Comparison of ENCODE assay signal across 8 cellular contexts in the genomic region with DNA sequence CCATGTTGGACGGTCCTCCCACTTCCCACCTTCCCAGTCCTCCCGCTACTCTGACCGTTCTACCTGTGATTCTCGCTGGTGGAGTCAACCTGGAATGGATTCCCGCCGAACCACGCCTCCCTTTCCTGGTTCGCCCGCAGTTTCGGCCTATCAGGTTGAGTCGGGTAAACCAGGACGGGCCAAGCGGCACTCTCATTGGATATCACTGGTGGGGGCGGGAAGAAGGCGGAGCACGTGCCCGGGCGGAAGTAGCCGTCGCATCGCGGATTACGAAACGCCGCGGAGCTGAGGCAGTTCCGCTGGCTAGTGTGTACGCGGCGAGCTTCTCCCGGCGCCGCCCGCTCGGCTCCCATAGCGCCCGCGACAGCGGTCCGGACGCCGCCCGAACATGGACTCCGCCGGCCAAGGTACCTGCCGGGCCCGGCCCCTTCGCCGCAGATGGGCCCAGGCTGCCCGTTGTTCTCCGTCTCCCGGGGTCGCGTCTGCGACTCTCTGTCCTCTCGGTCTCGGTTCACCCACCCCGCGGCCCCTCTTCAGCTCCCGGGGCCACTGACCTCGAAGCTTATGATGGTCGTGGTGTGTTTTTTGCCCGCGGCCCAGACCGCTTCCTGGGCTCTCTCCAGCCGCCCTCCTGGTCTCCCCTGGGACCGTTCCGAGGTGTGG. TPM values are rescaled to one million over a fixed set of nuclear protein-coding genes. Genes with fewer than 3 reads are reported as not detected.
DNase-seq lines count a peak whose midpoint lies in the region; ATAC-seq and TF ChIP-seq lines count a peak whose summit lies in the region.

A gene (plus strand): TSS at position 293 of the 663 bp plus-strand sequence. CDS start 96 bp downstream, at position 389.

- H3K27me3 ChIP-seq in rectal smooth muscle tissue (ENCODE audit: control insufficient read depth, insufficient read depth, low read length) (no peaks in the 10 kb centered on the region), aorta (ENCODE audit: control insufficient read depth in 1 of 2, insufficient read depth in 2 of 2, low read length in 1 of 2) (no peaks in the 10 kb centered on the region)

- H3K27ac ChIP-seq in rectal smooth muscle tissue (ENCODE audit: low read depth, low read length) (peak within 1 kb of the TSS; percentile 90), aorta (ENCODE audit: low read depth in 1 of 2, low read length in 2 of 2) (peak within 1 kb of the TSS; percentile 11 to 53)

- peaks cover 7% of the 10 kb centered on the region for H3K36me3 ChIP-seq in rectal smooth muscle tissue (ENCODE audit: control insufficient read depth, insufficient read depth, low read length)
- H3K36me3 ChIP-seq in aorta (ENCODE audit: control insufficient read depth in 1 of 2, insufficient read depth in 2 of 2, low read length in 1 of 2), result peaks cover 0 to 6% of the 10 kb centered on the region in 2 donors

- ATAC-seq in GM18505 (IDR thresholded peaks at IDR 0.05; ENCODE audit: unreplicated experiment), result peak; percentile 67
- ATAC-seq in HG02973 (IDR thresholded peaks at IDR 0.05; ENCODE audit: unreplicated experiment), result peak; percentile 68
- peak; percentile 95 for ATAC-seq in aorta (ENCODE audit: low FRiP score)

- in situ Hi-C loops in astrocyte of the cerebellum (cut with HindIII; ENCODE audit: low sequenced_read_pairs), result no loop called here

- peak; percentile 94 for TF ChIP-seq POLR2A in GM18505 (IDR thresholded peaks at IDR 0.05; ENCODE audit: borderline replicate concordance, extremely low read depth, insufficient read depth, insufficient read length)

- TF ChIP-seq CTCF in astrocyte of the cerebellum (IDR thresholded peaks at IDR 0.05; ENCODE audit: low read depth, low read length, missing control alignments), result no peak

- peak; percentile 96 for DNase-seq in NCI-H2029 treated with DMSO at 0.1 percent for 48 hours (lab: John Stamatoyannopoulos, UW)
- DNase-seq in T-helper 9 cell, result peak; percentile 96
- peak; percentile 96 for DNase-seq in astrocyte of the cerebellum (ENCODE audit: low read depth)
- peak; percentile 99 for DNase-seq in hepatic stellate cell (ENCODE audit: low spot score)
- DNase-seq in aorta, result peak; percentile 99

- H3K4me1 ChIP-seq in rectal smooth muscle tissue (ENCODE audit: control insufficient read depth, insufficient read depth, low read length) (peaks cover 2% of the 10 kb centered on the region), aorta (ENCODE audit: control insufficient read depth in 1 of 2, insufficient read depth in 2 of 2, low read length in 2 of 2) (no peaks in the 10 kb centered on the region)

- peak within 1 kb of the TSS; percentile 86 for H3K9ac ChIP-seq in rectal smooth muscle tissue (ENCODE audit: low read length)

- no peaks in the 10 kb centered on the region for H3K9me3 ChIP-seq in aorta (ENCODE audit: control insufficient read depth, low read length)

- H3K4me3 ChIP-seq in astrocyte of the cerebellum (ENCODE audit: low read depth, low read length) (peak within 1 kb of the TSS; percentile 95), rectal smooth muscle tissue (ENCODE audit: low read length) (peak within 1 kb of the TSS; percentile 95), aorta (ENCODE audit: low read length in 2 of 2) (peak within 1 kb of the TSS; percentile 22 to 63)

- WGBS in aorta, 2 donors, result 0% methylated on average over 68 of the region's 68 CpGs

- intact Hi-C loops in aorta (cut with DNase I), result loop anchor here (2.0 to 5.0 kb wide), 4 partner anchors 33 to 328 kb away; a partner anchor contains a TSS

RNA-seq across cellular contexts. Expression of the gene that starts here (rescaled TPM):
- total RNA-seq in aorta, result 100 to 1,000 TPM in 1 of 2 donors, 10 to 100 TPM in 1; 91.2 to 110 TPM
- 100 to 1,000 TPM in 1 of 2 donors, 10 to 100 TPM in 1; 89.8 to 112 TPM for polyA plus RNA-seq in aorta

Comparison
In these comparisons a context has a peak if more than half of its experiments do, and no peak if none do; other contexts are left out.
1. Peak in every context shown above with its lines: DNase-seq, ATAC-seq, H3K4me3 ChIP-seq and H3K27ac ChIP-seq.
2. H3K4me3 ChIP-seq: peak in every context shown above with its lines; median percentile 95 in astrocyte of the cerebellum; 95 in rectal smooth muscle tissue; 42 in aorta.